1 cellular context compared by ENCODE assay signal in genomic region chr17:29565643-29566472, GRCh38.
TF ChIP-seq lines count a peak whose summit lies in the region.

No MANE protein-coding gene starts in this region.

TF ChIP-seq in H1, 55 proteins besides CTCF, POLR2A, EP300 and RAD21:
- TF ChIP-seq POLR2AphosphoS5 (IDR thresholded peaks at IDR 0.05; ENCODE audit: low read depth, low read length) (no peak), FOSL1 (IDR thresholded peaks at IDR 0.05; ENCODE audit: insufficient read depth, low read depth, low read length) (no peak), MAFK (IDR thresholded peaks at IDR 0.05; ENCODE audit: low read depth, low read length) (no peak), EGR1 (IDR thresholded peaks at IDR 0.05; ENCODE audit: borderline replicate concordance, low read depth, low read length) (no peak), TBP (IDR thresholded peaks at IDR 0.05; ENCODE audit: low read depth, low read length) (peak; percentile 67; the same call in 1 of the 2 replicates), RNF2 (IDR thresholded peaks at IDR 0.05; ENCODE audit: borderline replicate concordance, low read depth, low read length, missing control alignments, poor library complexity, severe bottlenecking) (no peak), EZH2 (IDR thresholded peaks at IDR 0.05; ENCODE audit: low read depth, low read length, severe bottlenecking) (peak; percentile 62), ATF3 (IDR thresholded peaks at IDR 0.05; ENCODE audit: insufficient read depth, low read depth, low read length) (no peak), GABPA (IDR thresholded peaks at IDR 0.05; ENCODE audit: borderline replicate concordance, insufficient read depth, low read length) (0 out of 2 replicates have a peak, but pooled peaks have one; percentile 55), SP1 (IDR thresholded peaks at IDR 0.05; ENCODE audit: low read depth, low read length) (no peak), ATF2 (IDR thresholded peaks at IDR 0.05; ENCODE audit: low read length) (no peak), SP4 (IDR thresholded peaks at IDR 0.05; ENCODE audit: low read length) (no peak), SAP30 (IDR thresholded peaks at IDR 0.05; ENCODE audit: insufficient read depth, insufficient replicate concordance, low read length) (no peak), RFX5 (IDR thresholded peaks at IDR 0.05; ENCODE audit: borderline replicate concordance, low read depth, low read length) (no peak), CBX8 (IDR thresholded peaks at IDR 0.05; ENCODE audit: borderline replicate concordance, low read depth, low read length) (no peak), JUN (IDR thresholded peaks at IDR 0.05; ENCODE audit: low read depth, low read length) (no peak), BRCA1 (IDR thresholded peaks at IDR 0.05; ENCODE audit: low read depth, low read length) (no peak), SIRT6 (IDR thresholded peaks at IDR 0.05; ENCODE audit: low read length) (no peak), RBBP5 (IDR thresholded peaks at IDR 0.05; ENCODE audit: borderline replicate concordance, low read depth, low read length) (no peak), CHD2 (IDR thresholded peaks at IDR 0.05; ENCODE audit: low read length) (no peak), TAF7 (optimal IDR thresholded peaks at IDR 0.05; ENCODE audit: borderline replicate concordance, low read depth, low read length) (peak; percentile 70), TEAD4 (IDR thresholded peaks at IDR 0.05; ENCODE audit: low read depth, low read length) (no peak), E2F6 (IDR thresholded peaks at IDR 0.05) (peak; percentile 54), YY1 (IDR thresholded peaks at IDR 0.05; ENCODE audit: low read depth, low read length) (no peak), ZNF274 (IDR thresholded peaks at IDR 0.05; ENCODE audit: borderline replicate concordance, extremely low read depth, low read length) (no peak), NRF1 (IDR thresholded peaks at IDR 0.05; ENCODE audit: low read depth, low read length) (no peak), CHD7 (IDR thresholded peaks at IDR 0.05; ENCODE audit: insufficient replicate concordance, low read length) (no peak), SIX5 (IDR thresholded peaks at IDR 0.05; ENCODE audit: low read depth, low read length) (no peak), POU5F1 (IDR thresholded peaks at IDR 0.05; ENCODE audit: low read depth, low read length) (peak; percentile 42; the same call in 1 of the 2 replicates), KDM4A (IDR thresholded peaks at IDR 0.05; ENCODE audit: low read depth, low read length, severe bottlenecking) (peak; percentile 37), BACH1 (IDR thresholded peaks at IDR 0.05; ENCODE audit: low read length) (no peak), SIN3A (conservative IDR thresholded peaks at IDR 0.05 in 1 of 2, IDR thresholded peaks at IDR 0.05 in 1 of 2; ENCODE audit: low read depth in 1 of 2, low read length in 2 of 2) (peak; percentile 44 to 51; a peak in 1 of 4 replicates), CTBP2 (IDR thresholded peaks at IDR 0.05; ENCODE audit: borderline replicate concordance, insufficient read depth, insufficient read length, low read length) (no peak), TAF1 (IDR thresholded peaks at IDR 0.05; ENCODE audit: low read depth, low read length) (0 out of 2 replicates have a peak, but pooled peaks have one; percentile 33), ASH2L (IDR thresholded peaks at IDR 0.05; ENCODE audit: low read length) (peak; percentile 46), CREB1 (IDR thresholded peaks at IDR 0.05) (no peak), CHD1 (IDR thresholded peaks at IDR 0.05; ENCODE audit: low read depth, low read length) (no peak), RXRA (IDR thresholded peaks at IDR 0.05; ENCODE audit: insufficient read depth, low read depth, low read length) (no peak), SRF (IDR thresholded peaks at IDR 0.05; ENCODE audit: low read depth, low read length) (no peak), GTF2F1 (IDR thresholded peaks at IDR 0.05; ENCODE audit: borderline replicate concordance, low read depth, low read length) (no peak), KDM5A (IDR thresholded peaks at IDR 0.05; ENCODE audit: low read length) (no peak), KDM1A (IDR thresholded peaks at IDR 0.05; ENCODE audit: borderline replicate concordance, low read length) (no peak; the same call in 1 of the 2 replicates), SUZ12 (IDR thresholded peaks at IDR 0.05; ENCODE audit: low read length) (peak; percentile 67; the same call in 1 of the 2 replicates), MAX (IDR thresholded peaks at IDR 0.05) (peak; percentile 37; the same call in 1 of the 2 replicates), PHF8 (conservative IDR thresholded peaks at IDR 0.05; ENCODE audit: low read depth, low read length) (no peak), CEBPB (IDR thresholded peaks at IDR 0.05; ENCODE audit: low read depth, low read length) (no peak), CBX5 (IDR thresholded peaks at IDR 0.05; ENCODE audit: low read depth, low read length) (no peak), SP2 (IDR thresholded peaks at IDR 0.05; ENCODE audit: low read length) (no peak), TCF12 (IDR thresholded peaks at IDR 0.05; ENCODE audit: low read depth, low read length) (no peak), HDAC6 (IDR thresholded peaks at IDR 0.05; ENCODE audit: low read depth, low read length) (no peak), JUND (IDR thresholded peaks at IDR 0.05; ENCODE audit: low read length) (no peak), HDAC2 (IDR thresholded peaks at IDR 0.05; ENCODE audit: borderline replicate concordance in 1 of 2, low read depth in 2 of 2, low read length in 2 of 2) (0 out of 4 replicates have a peak, but pooled peaks have one; percentile 29 to 54), NANOG (IDR thresholded peaks at IDR 0.05; ENCODE audit: insufficient read depth, low read depth, low read length, poor library complexity, severe bottlenecking) (no peak), USF2 (IDR thresholded peaks at IDR 0.05; ENCODE audit: low read length) (no peak), BCL11A (IDR thresholded peaks at IDR 0.05; ENCODE audit: low read depth in 2 of 2, low read length in 2 of 2) (no peak)
TF ChIP-seq in H1: peak in this region for 13.
